Comparison of ENCODE assay signal across 8 cellular contexts in the genomic region with DNA sequence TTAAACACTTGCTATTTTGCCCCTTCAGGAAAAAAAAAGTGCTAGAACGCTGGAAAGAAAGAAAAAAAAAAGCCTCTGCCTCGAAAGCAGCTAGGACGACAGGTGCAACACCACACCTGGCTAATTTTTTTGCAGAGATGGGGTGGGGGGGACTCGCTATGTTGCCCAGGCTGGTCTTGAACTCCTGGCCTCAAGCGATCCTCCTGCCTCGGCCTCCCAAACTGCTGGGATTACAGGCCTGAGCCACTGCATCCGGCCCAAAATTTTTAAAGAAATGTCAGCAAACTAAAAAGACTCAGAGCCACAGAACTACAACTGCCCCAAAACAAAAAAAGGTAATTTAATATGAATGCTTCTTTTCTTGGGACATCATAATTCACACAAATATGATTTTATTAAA. TPM values are rescaled to one million over a fixed set of nuclear protein-coding genes. Genes with fewer than 3 reads are reported as not detected.
DNase-seq lines count a peak whose midpoint lies in the region; ATAC-seq and TF ChIP-seq lines count a peak whose summit lies in the region.

No MANE protein-coding gene starts in this region.

- H2BK12ac ChIP-seq in H9 (ENCODE audit: insufficient read length, low read depth, low read length) = no peak overlapping the region

- no peaks in the 10 kb centered on the region for H4K20me1 ChIP-seq in H9 (ENCODE audit: control insufficient read depth, insufficient read depth, insufficient read length)

- no peak overlapping the region for H2AK5ac ChIP-seq in H9 (ENCODE audit: insufficient read length, low read length)

- no peak overlapping the region for H2AFZ ChIP-seq in H9 (ENCODE audit: low read length)

- no peak overlapping the region for H3K23ac ChIP-seq in H9 (ENCODE audit: insufficient read length, low read depth, low read length)

- no peaks in the 10 kb centered on the region for H3K27me3 ChIP-seq in H9 (ENCODE audit: insufficient read depth, low read length)
- H3K27me3 ChIP-seq in RWPE2 (ENCODE audit: insufficient read depth, poor library complexity, severe bottlenecking) = no peaks in the 10 kb centered on the region
- no peaks in the 10 kb centered on the region for H3K27me3 ChIP-seq in rectal smooth muscle tissue (ENCODE audit: control insufficient read depth, insufficient read depth, low read length)

- no peak overlapping the region for H2BK5ac ChIP-seq in H9 (ENCODE audit: insufficient read length, low read length)

- H3K9me3 ChIP-seq in H9 (ENCODE audit: control insufficient read depth, low read depth, low read length) (no peaks in the 10 kb centered on the region), RWPE2 (ENCODE audit: severe bottlenecking) (no peaks in the 10 kb centered on the region)

- H3K4me3 ChIP-seq in RWPE2 (ENCODE audit: severe bottlenecking) = peak overlapping the region; percentile 91
- peak overlapping the region; percentile 76 for H3K4me3 ChIP-seq in epithelial cell of esophagus (ENCODE audit: low read length)
- H3K4me3 ChIP-seq in rectal smooth muscle tissue (ENCODE audit: low read length) = peak overlapping the region; percentile 22

- no peak overlapping the region for H4K8ac ChIP-seq in H9 (replicated peaks; ENCODE audit: insufficient read length, low read depth, low read length)

- H3K36me3 Mint-ChIP-seq in H9 (ENCODE audit: insufficient read depth in 1 of 3, low read depth in 3 of 3) = peaks cover 0 to 6% (median 4%) of the 10 kb centered on the region in 3 experiments; a peak in 3 of 7 replicates

- H2BK20ac ChIP-seq in H9 (ENCODE audit: low read depth, low read length, poor library complexity, severe bottlenecking) = no peak overlapping the region

- no peak overlapping the region for H3K4ac ChIP-seq in H9 (ENCODE audit: low read depth, low read length)

- peaks cover 0 to 3% of the 10 kb centered on the region in 2 experiments; a peak in 2 of 5 replicates for H3K9me3 Mint-ChIP-seq in H9

- peaks cover 34 to 35% of the 10 kb centered on the region in 2 experiments for H3K4me1 Mint-ChIP-seq in H9

- peaks cover 8% of the 10 kb centered on the region for H3K23me2 ChIP-seq in H9 (ENCODE audit: insufficient read length, low read depth, low read length, poor library complexity, severe bottlenecking)

- H4K5ac ChIP-seq in H9 (ENCODE audit: insufficient read length, low read depth, low read length) = no peak overlapping the region

- no peak overlapping the region for H3K9ac ChIP-seq in H9 (ENCODE audit: extremely low read depth, insufficient read length, low read length)
- H3K9ac ChIP-seq in rectal smooth muscle tissue (ENCODE audit: low read length) = no peak overlapping the region

- H3K27ac Mint-ChIP-seq in H9 = no peak overlapping the region

- H3T11ph ChIP-seq in H9 (ENCODE audit: low read length) = no peak overlapping the region

- TF ChIP-seq CTCF in H9 (conservative IDR thresholded peaks at IDR 0.05) = no peak
- TF ChIP-seq CTCF in RWPE2 (IDR thresholded peaks at IDR 0.05; ENCODE audit: poor library complexity, severe bottlenecking) = no peak
- no peak for TF ChIP-seq CTCF in epithelial cell of esophagus (IDR thresholded peaks at IDR 0.05; ENCODE audit: insufficient read depth, low read depth, low read length, missing control alignments)

- H3K14ac ChIP-seq in H9 (ENCODE audit: insufficient read depth, low read length) = no peak overlapping the region

- DNase-seq in H9 (no peak), RWPE2 (ENCODE audit: low spot score) (no peak), epithelial cell of esophagus (ENCODE audit: low read depth) (no peak), amniotic stem cell (lab: John Stamatoyannopoulos, UW) (no peak), NCI-H2107 treated with DMSO at 0.1 percent for 48 hours (lab: John Stamatoyannopoulos, UW; ENCODE audit: unreplicated experiment) (no peak)
- DNase-seq in stimulated activated CD4-positive, alpha-beta T cell treated with anti-CD3 and anti-CD28 coated beads, Interleukin-15, amount 100 ng/mL, for 24 hours = no peak

- H3K27ac ChIP-seq in H9 (ENCODE audit: insufficient read length, low read depth, low read length) = no peak overlapping the region
- H3K27ac ChIP-seq in RWPE2 (ENCODE audit: poor library complexity, severe bottlenecking) = peak overlapping the region; percentile 78
- no peak overlapping the region for H3K27ac ChIP-seq in rectal smooth muscle tissue (ENCODE audit: low read depth, low read length)

- H3K79me1 ChIP-seq in H9 (ENCODE audit: insufficient read depth, low read depth, low read length, poor library complexity, severe bottlenecking) = peaks cover 13% of the 10 kb centered on the region

- no peak overlapping the region for H4K91ac ChIP-seq in H9 (ENCODE audit: insufficient read length, low read depth, low read length)

- H3K27me3 Mint-ChIP-seq in H9 (ENCODE audit: low read depth) = no peaks in the 10 kb centered on the region

- no peak overlapping the region for H3K18ac ChIP-seq in H9 (ENCODE audit: insufficient read length, low read depth, low read length)

- no CpG with 5 or more reads among the region's 7 CpGs for WGBS in H9 (ENCODE audit: extremely low coverage, insufficient read length, low lambda C conversion rate)

- peaks cover 4% of the 10 kb centered on the region for H3K79me2 ChIP-seq in H9 (ENCODE audit: insufficient read depth, low read length)

- peaks cover 14% of the 10 kb centered on the region; the same call in 1 of the 2 replicates for H3K4me1 ChIP-seq in H9 (ENCODE audit: insufficient read depth, low read length)
- H3K4me1 ChIP-seq in RWPE2 (ENCODE audit: insufficient read depth, poor library complexity, severe bottlenecking) = peaks cover 28% of the 10 kb centered on the region
- H3K4me1 ChIP-seq in rectal smooth muscle tissue (ENCODE audit: control insufficient read depth, insufficient read depth, low read length) = peaks cover 29% of the 10 kb centered on the region

- peak overlapping the region; percentile 92 to 95 for H3K4me3 Mint-ChIP-seq in H9

- H2BK15ac ChIP-seq in H9 (ENCODE audit: low read depth, low read length) = no peak overlapping the region

- H2BK120ac ChIP-seq in H9 (ENCODE audit: low read depth, low read length, poor library complexity, severe bottlenecking) = no peak overlapping the region

- H3K4me2 ChIP-seq in H9 (ENCODE audit: insufficient read depth, insufficient read length, low read length) = peak overlapping the region; percentile 96

- ATAC-seq in RWPE2 (ENCODE audit: low read depth) (no peak), HG03520 (IDR thresholded peaks at IDR 0.05; ENCODE audit: unreplicated experiment) (no peak)

- H3K36me3 ChIP-seq in RWPE2 (ENCODE audit: low read depth) = no peaks in the 10 kb centered on the region
- no peaks in the 10 kb centered on the region for H3K36me3 ChIP-seq in rectal smooth muscle tissue (ENCODE audit: control insufficient read depth, insufficient read depth, low read length)

- no peak overlapping the region for H3K56ac ChIP-seq in H9 (ENCODE audit: insufficient read length, low read depth, low read length)

RNA-seq across cellular contexts. Expression of a gene that starts 1.4 kb away (rescaled TPM):
- total RNA-seq in H9 (2021) = 35.2 and 36.8 TPM in 2 replicates

Comparison
In these comparisons a context has a peak if more than half of its experiments do, and no peak if none do; other contexts are left out.
1. H3K4me3 ChIP-seq: peak in every context shown above with its lines; median percentile 91 in RWPE2; 76 in epithelial cell of esophagus; 22 in rectal smooth muscle tissue.